In genomic region chr2:142900327-142900726, GRCh38 we compare ENCODE assay signal across 2 cellular contexts. TPM values are rescaled to one million over a fixed set of nuclear protein-coding genes. Genes with fewer than 3 reads are reported as not detected.
"Had no signal": no experiment of that assay in that cellular context is flagged by ENCODE, and none has a peak within 500 bp of the region (broad histone marks: within the 10 kb centered on the region; RNA-seq: fewer than 3 reads in every experiment).

No MANE protein-coding gene starts in this region.

RNA-seq across cellular contexts. Expression of gene KYNU, which starts 22.9 kb away (rescaled TPM):
- total RNA-seq: SJSA1 had no signal
- polyA plus RNA-seq: SK-N-SH had no signal
